2 cellular contexts compared by ENCODE assay signal in genomic region chr21:39382096-39382495, GRCh38.
A peak's percentile ranks its signal among the peaks of the same experiment; 100 is the strongest.
TF ChIP-seq lines count a peak whose summit lies in the region.

No MANE protein-coding gene starts in this region.

TF ChIP-seq in HEK293, 187 proteins besides CTCF, POLR2A, EP300 and RAD21:
- TF ChIP-seq ZNF121 (tag by site-specific recombination; IDR thresholded peaks at IDR 0.05) (peak; percentile 81), PRDM1 (tag by site-specific recombination; IDR thresholded peaks at IDR 0.05) (peak; percentile 16; the same call in 1 of the 2 replicates)

TF ChIP-seq in K562, 482 proteins besides CTCF, POLR2A, EP300 and RAD21:
- peak; percentile 55; the same call in 1 of the 2 replicates for TF ChIP-seq ZNF121 (CRISPR knock-in tag; conservative IDR thresholded peaks at IDR 0.05)
TF ChIP-seq in K562: peak in this region for 1; not testable (repeated sequence) for 481.
